ENCODE assay signal across 2 cellular contexts in genomic region chr12:106106892-106107291, GRCh38.
TF ChIP-seq lines count a peak whose summit lies in the region.

No MANE protein-coding gene starts in this region.

TF ChIP-seq in liver, 16 proteins besides CTCF, POLR2A, EP300 and RAD21 (continued from another document):
- no peak for TF ChIP-seq NR2F2 (IDR thresholded peaks at IDR 0.05)

TF ChIP-seq in HepG2, 621 proteins besides CTCF, POLR2A, EP300 and RAD21 (continued from another document):
- TF ChIP-seq BCL6 (CRISPR knock-in tag; IDR thresholded peaks at IDR 0.05) = no peak
- TF ChIP-seq KLF12 (CRISPR knock-in tag; IDR thresholded peaks at IDR 0.05; ENCODE audit: borderline replicate concordance) = no peak
- TF ChIP-seq ETS1 (CRISPR knock-in tag; IDR thresholded peaks at IDR 0.05) = no peak
- no peak for TF ChIP-seq ZNF580 (CRISPR knock-in tag; IDR thresholded peaks at IDR 0.05; ENCODE audit: borderline replicate concordance, low read depth)
- TF ChIP-seq HNRNPL (IDR thresholded peaks at IDR 0.05; ENCODE audit: low read depth, low read length) = no peak
- no peak for TF ChIP-seq ZNF841 (CRISPR knock-in tag; IDR thresholded peaks at IDR 0.05; ENCODE audit: borderline replicate concordance)
- TF ChIP-seq PBX3 (CRISPR knock-in tag; IDR thresholded peaks at IDR 0.05; ENCODE audit: borderline replicate concordance) = no peak
- no peak for TF ChIP-seq CEBPG (CRISPR knock-in tag; IDR thresholded peaks at IDR 0.05)
- TF ChIP-seq TFAP4 (IDR thresholded peaks at IDR 0.05; ENCODE audit: borderline replicate concordance, low read depth) = no peak
